Comparison of ENCODE assay signal across 8 cellular contexts in the genomic region with DNA sequence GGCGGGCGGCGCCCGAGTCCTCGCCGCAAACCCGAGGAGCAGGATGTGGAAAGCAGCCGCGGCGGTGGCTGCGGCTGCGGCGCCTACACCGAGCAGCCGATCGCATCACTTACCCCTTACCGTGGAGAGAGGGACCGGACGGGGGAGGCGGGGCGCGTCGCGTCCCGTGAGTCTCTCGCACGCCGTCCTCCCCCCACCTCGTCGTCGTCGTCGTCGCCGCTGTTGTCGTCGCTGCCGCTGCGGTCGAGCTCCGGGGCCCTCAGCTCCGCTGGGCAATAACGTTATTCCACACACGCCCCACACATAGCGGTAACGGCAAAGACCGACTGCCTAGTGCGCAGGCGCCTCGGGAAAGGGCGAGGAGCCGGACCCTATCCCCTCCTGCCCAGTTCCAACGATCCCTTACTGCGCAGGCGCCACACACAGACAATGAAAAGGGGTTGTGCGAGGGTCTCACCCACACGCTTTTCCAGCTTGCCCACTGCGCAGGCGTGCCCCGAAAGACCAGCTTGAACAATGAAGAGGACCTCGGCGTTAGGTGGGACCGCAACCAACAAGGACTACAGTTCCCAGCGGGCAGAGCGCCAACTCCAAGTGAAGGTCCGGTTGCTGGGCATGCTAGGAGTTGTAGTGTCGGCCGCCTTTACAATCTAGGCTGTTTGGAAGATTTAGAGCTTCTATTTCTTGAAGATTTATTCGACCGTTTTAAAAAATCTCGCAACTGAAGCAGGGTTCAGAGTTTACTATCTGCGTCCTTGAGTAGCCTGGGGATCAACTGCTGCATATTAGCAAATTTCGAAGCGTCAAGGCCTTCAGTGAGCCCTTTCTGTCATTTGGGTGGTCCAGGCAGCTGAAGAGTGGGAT. TPM values are rescaled to one million over a fixed set of nuclear protein-coding genes. Genes with fewer than 3 reads are reported as not detected.
A peak's percentile ranks its signal among the peaks of the same experiment; 100 is the strongest.
DNase-seq lines count a peak whose midpoint lies in the region; TF ChIP-seq lines count a peak whose summit lies in the region.

A gene (minus strand): TSS at position 355 of the 864 bp plus-strand sequence. CDS start 30,001 bp downstream, outside the sequence.

- DNase-seq in ELR (ENCODE audit: low read depth) (peak; percentile 94), H7 (peak; percentile 95), M059J (ENCODE audit: low read depth) (peak; percentile 97), SIG-M5 treated with dmso at 0.1 percent for 504 hours (lab: John Stamatoyannopoulos, UW; ENCODE audit: unreplicated experiment) (peak; percentile 97), foreskin melanocyte (peak; percentile 98), neuronal stem cell (ENCODE audit: low spot score) (peak; percentile 100)
- DNase-seq in activated gamma-delta T cell treated with anti-CD3 and anti-CD28 coated beads, Interleukin-2, amount 50 U/mL, for 16 hours (ENCODE audit: low read depth): peak; percentile 81

- peak within 1 kb of the TSS; percentile 98 for H2BK5ac ChIP-seq in neuronal stem cell (ENCODE audit: low read length)

- H2AFZ ChIP-seq in neuronal stem cell (ENCODE audit: low read length): peak within 1 kb of the TSS; percentile 91

- H3K9ac ChIP-seq in neuronal stem cell (ENCODE audit: low read depth, low read length, poor library complexity): peak within 1 kb of the TSS; percentile 99

- H2BK15ac ChIP-seq in neuronal stem cell (ENCODE audit: low read length): peak within 1 kb of the TSS; percentile 96

- H3K18ac ChIP-seq in neuronal stem cell (ENCODE audit: low read length): peak within 1 kb of the TSS; percentile 100

- peak within 1 kb of the TSS; percentile 97 for H2BK12ac ChIP-seq in neuronal stem cell (ENCODE audit: low read length)

- H3K27me3 ChIP-seq in H7 (ENCODE audit: control insufficient read depth, insufficient read depth, low read length): no peaks in the 10 kb centered on the region
- H3K27me3 ChIP-seq in neuronal stem cell (ENCODE audit: control insufficient read depth in 3 of 3, insufficient read depth in 3 of 3, low read depth in 1 of 3, low read length in 3 of 3): no peaks in the 10 kb centered on the region

- H3K23ac ChIP-seq in neuronal stem cell (ENCODE audit: low read depth, low read length, poor library complexity): peak within 1 kb of the TSS; percentile 99

- peak within 1 kb of the TSS; percentile 95 for H3K4me3 ChIP-seq in H7 (ENCODE audit: insufficient read depth, low read depth, low read length)
- H3K4me3 ChIP-seq in neuronal stem cell (ENCODE audit: low read length in 2 of 2): peak within 1 kb of the TSS; percentile 70 to 99

- H4K91ac ChIP-seq in neuronal stem cell (ENCODE audit: low read depth, low read length, poor library complexity): no peak within 1 kb of the TSS

- H3K4me2 ChIP-seq in neuronal stem cell (ENCODE audit: insufficient read depth, low read length, poor library complexity, severe bottlenecking): peak within 1 kb of the TSS; percentile 61

- H3K79me1 ChIP-seq in neuronal stem cell (ENCODE audit: low read depth, low read length): peaks cover 4% of the 10 kb centered on the region

- no peak within 1 kb of the TSS for H3K4ac ChIP-seq in neuronal stem cell (ENCODE audit: low read length)

- H3K27ac ChIP-seq in neuronal stem cell (replicated peaks; ENCODE audit: low read length): peak within 1 kb of the TSS; percentile 99

- H3K4me1 ChIP-seq in neuronal stem cell (ENCODE audit: control insufficient read depth in 2 of 2, insufficient read depth in 1 of 2, low read depth in 1 of 2, low read length in 2 of 2): peaks cover 0 to 4% of the 10 kb centered on the region in 2 donors

- no CpG with 5 or more reads among the region's 74 CpGs for WGBS in neuronal stem cell (ENCODE audit: extremely low coverage in 2 of 2, insufficient read length in 2 of 2, insufficient replicate concordance in 1 of 2), 2 donors

- peaks cover 0 to 9% of the 10 kb centered on the region in 2 donors for H3K9me3 ChIP-seq in neuronal stem cell (replicated peaks in 1 of 2; ENCODE audit: control insufficient read depth in 2 of 2, insufficient read depth in 1 of 2, low read depth in 1 of 2, low read length in 2 of 2)

- TF ChIP-seq CTCF in subcutaneous adipose tissue (IDR thresholded peaks at IDR 0.05; ENCODE audit: low read depth): no peak

- no peak within 1 kb of the TSS for H4K8ac ChIP-seq in neuronal stem cell (ENCODE audit: low read depth, low read length)

- peak within 1 kb of the TSS; percentile 100 for H3K14ac ChIP-seq in neuronal stem cell (ENCODE audit: low read length)

- peak within 1 kb of the TSS; percentile 81 for H2AK5ac ChIP-seq in neuronal stem cell (ENCODE audit: low read depth, low read length)

- H2BK120ac ChIP-seq in neuronal stem cell (ENCODE audit: low read depth, low read length): peak within 1 kb of the TSS; percentile 91

- H3K36me3 ChIP-seq in H7 (replicated peaks; ENCODE audit: control insufficient read depth, insufficient read depth, low read length) (no peaks in the 10 kb centered on the region), neuronal stem cell (replicated peaks in 1 of 2; ENCODE audit: control insufficient read depth in 2 of 2, insufficient read depth in 2 of 2, low read length in 2 of 2) (peaks cover 0 to 2% of the 10 kb centered on the region in 2 donors)

RNA-seq across cellular contexts. Expression of the gene that starts here (rescaled TPM):
- 113 and 157 TPM in 2 replicates for total RNA-seq in H7 (2014; rRNA removed; shearing (Covaris generic))
- total RNA-seq in M059J (2014; rRNA removed; shearing (Covaris generic)): 41.6 and 59.6 TPM in 2 replicates
- polyA plus RNA-seq in neuronal stem cell (2013, experiment 1 of 2): 80.0 TPM
- 83.8 TPM for polyA plus RNA-seq in neuronal stem cell (2013, experiment 2 of 2)
- total RNA-seq in subcutaneous adipose tissue: 100 to 1,000 TPM in 1 of 4 donors, 10 to 100 TPM in 3; 49.7 to 136 (median 64.0) TPM

Comparison
In these comparisons a context has a peak if more than half of its experiments do, and no peak if none do; other contexts are left out.
1. Peak in every context shown above with its lines: DNase-seq, H3K4me3 ChIP-seq and H3K27ac ChIP-seq.